In genomic region chr14:102020058-102020971, GRCh38 we compare ENCODE assay signal across 9 cellular contexts. TPM values are rescaled to one million over a fixed set of nuclear protein-coding genes. Genes with fewer than 3 reads are reported as not detected.
DNase-seq lines count a peak whose midpoint lies in the region; ATAC-seq and TF ChIP-seq lines count a peak whose summit lies in the region.
"Had no signal": no experiment of that assay in that cellular context is flagged by ENCODE, and none has a peak within 500 bp of the region (broad histone marks: within the 10 kb centered on the region; RNA-seq: fewer than 3 reads in every experiment).

No MANE protein-coding gene starts in this region.

- TF ChIP-seq CTCF in RWPE2 (IDR thresholded peaks at IDR 0.05; ENCODE audit: poor library complexity, severe bottlenecking), result no peak

- H3K9ac ChIP-seq in adipocyte (ENCODE audit: low read length), result no peak overlapping the region

- H3K36me3 ChIP-seq in CD4-positive, CD25-positive, alpha-beta regulatory T cell (ENCODE audit: control insufficient read depth, insufficient read depth, low read length), result peaks cover 87% of the 10 kb centered on the region
- H3K36me3 ChIP-seq in RWPE2 (ENCODE audit: low read depth), result peaks cover 99% of the 10 kb centered on the region
- H3K36me3 ChIP-seq in adipocyte (ENCODE audit: control insufficient read depth, insufficient read depth, low read length, severe bottlenecking), result peaks cover 97% of the 10 kb centered on the region

- H3K4me1 Mint-ChIP-seq in CD4-positive, CD25-positive, alpha-beta regulatory T cell, result peaks cover 0 to 26% (median 12%) of the 10 kb centered on the region in 4 donors

- H3K4me3 Mint-ChIP-seq in CD4-positive, CD25-positive, alpha-beta regulatory T cell, result peak overlapping the region in 2 of 4 donors; percentile 50 to 60

- no peaks in the 10 kb centered on the region for H3K9me3 ChIP-seq in CD4-positive, CD25-positive, alpha-beta regulatory T cell (ENCODE audit: control insufficient read depth in 2 of 2, low read length in 2 of 2)
- H3K9me3 ChIP-seq in RWPE2 (ENCODE audit: severe bottlenecking) (no peaks in the 10 kb centered on the region), adipocyte (ENCODE audit: control insufficient read depth, low read length) (no peaks in the 10 kb centered on the region)

- H3K4me3 ChIP-seq in CD4-positive, CD25-positive, alpha-beta regulatory T cell (ENCODE audit: low read depth, low read length), result peak overlapping the region; percentile 32
- H3K4me3 ChIP-seq in RWPE2 (ENCODE audit: severe bottlenecking) (no peak overlapping the region), adipocyte (ENCODE audit: low read length) (no peak overlapping the region)

- H3K27me3 Mint-ChIP-seq in CD4-positive, CD25-positive, alpha-beta regulatory T cell, result no peaks in the 10 kb centered on the region

- peak in 2 of 3 donors; percentile 51 to 90 for DNase-seq in CD4-positive, CD25-positive, alpha-beta regulatory T cell
- DNase-seq in RWPE2 (ENCODE audit: low spot score) (no peak), adipocyte (ENCODE audit: low read depth) (peak; percentile 61), renal cortical epithelial cell (ENCODE audit: low read depth) (peak; percentile 83), NCI-H1417 (lab: John Stamatoyannopoulos, UW) (no peak), NCI-H128 (lab: John Stamatoyannopoulos, UW; ENCODE audit: unreplicated experiment) (no peak)
- DNase-seq: NCI-H748 treated with DMSO at 0.1 percent for 48 hours had no signal

- peak; percentile 89 to 91 for ATAC-seq in CD4-positive, CD25-positive, alpha-beta regulatory T cell (ENCODE audit: low read depth in 2 of 2)
- peak; percentile 29; the same call in 1 of the 3 replicates for ATAC-seq in RWPE2 (ENCODE audit: low read depth)
- no peak for ATAC-seq in GM18861 (IDR thresholded peaks at IDR 0.05; ENCODE audit: unreplicated experiment)
- ATAC-seq in HG02852 (IDR thresholded peaks at IDR 0.05; ENCODE audit: unreplicated experiment), result no peak

- no peaks in the 10 kb centered on the region for H3K9me3 Mint-ChIP-seq in CD4-positive, CD25-positive, alpha-beta regulatory T cell

- peaks cover 57% of the 10 kb centered on the region for H3K36me3 Mint-ChIP-seq in CD4-positive, CD25-positive, alpha-beta regulatory T cell

- peaks cover 13% of the 10 kb centered on the region for H3K4me1 ChIP-seq in CD4-positive, CD25-positive, alpha-beta regulatory T cell (ENCODE audit: control insufficient read depth, insufficient read depth, low read length, poor library complexity, severe bottlenecking)
- H3K4me1 ChIP-seq in RWPE2 (ENCODE audit: insufficient read depth, poor library complexity, severe bottlenecking) (no peaks in the 10 kb centered on the region), adipocyte (ENCODE audit: control insufficient read depth, insufficient read depth, low read length) (peaks cover 13% of the 10 kb centered on the region)

- H3K27ac Mint-ChIP-seq in CD4-positive, CD25-positive, alpha-beta regulatory T cell, result peak overlapping the region; percentile 64 to 92 (median 88)

- H3K27ac ChIP-seq in CD4-positive, CD25-positive, alpha-beta regulatory T cell (ENCODE audit: insufficient read depth, low read length, poor library complexity, severe bottlenecking), result peak overlapping the region; percentile 20
- H3K27ac ChIP-seq in RWPE2 (ENCODE audit: poor library complexity, severe bottlenecking), result peak overlapping the region; percentile 2

- no peaks in the 10 kb centered on the region for H3K27me3 ChIP-seq in CD4-positive, CD25-positive, alpha-beta regulatory T cell (ENCODE audit: control insufficient read depth, insufficient read depth, low read length)
- H3K27me3 ChIP-seq in RWPE2 (ENCODE audit: insufficient read depth, poor library complexity, severe bottlenecking) (no peaks in the 10 kb centered on the region), adipocyte (replicated peaks; ENCODE audit: control insufficient read depth, insufficient read depth, low read length) (no peaks in the 10 kb centered on the region)

RNA-seq across cellular contexts. Expression of gene DYNC1H1, which starts 55.9 kb away (rescaled TPM):
- 314 TPM for total RNA-seq in CD4-positive, CD25-positive, alpha-beta regulatory T cell
- polyA plus RNA-seq in CD4-positive, CD25-positive, alpha-beta regulatory T cell, result 10 to 100 TPM; 23.6 to 36.8 (median 30.9) TPM
- total RNA-seq in renal cortical epithelial cell, result 304 and 1,526 TPM in 2 replicates

Comparison
In these comparisons a context has a peak if more than half of its experiments do, and no peak if none do; other contexts are left out.
1. ATAC-seq: peak in CD4-positive, CD25-positive, alpha-beta regulatory T cell (2 of 2) and RWPE2 (single experiment); none in GM18861 (single experiment) and HG02852 (single experiment).
2. DNase-seq: peak in CD4-positive, CD25-positive, alpha-beta regulatory T cell (2 of 3), adipocyte (single experiment) and renal cortical epithelial cell (single experiment); none in RWPE2 (single experiment), NCI-H1417 (0 of 3) and NCI-H128 (single experiment).